In genomic region chr10:19947656-19948055, GRCh38 we compare ENCODE assay signal across 20 cellular contexts.
DNase-seq lines count a peak whose midpoint lies in the region; ATAC-seq and TF ChIP-seq lines count a peak whose summit lies in the region.
"Had no signal": no experiment of that assay in that cellular context is flagged by ENCODE, and none has a peak within 500 bp of the region (broad histone marks: within the 10 kb centered on the region; RNA-seq: fewer than 3 reads in every experiment).

No MANE protein-coding gene starts in this region.

- no peak for TF ChIP-seq CTCF in GM12865 (IDR thresholded peaks at IDR 0.05; ENCODE audit: insufficient read depth, low read depth, low read length, missing control alignments)
- TF ChIP-seq CTCF in ascending aorta (IDR thresholded peaks at IDR 0.05): no peak

- ATAC-seq in GM18909 (IDR thresholded peaks at IDR 0.05; ENCODE audit: poor library complexity, unreplicated experiment): peak; percentile 66
- ATAC-seq in HG02938 (IDR thresholded peaks at IDR 0.05; ENCODE audit: unreplicated experiment): peak; percentile 68
- no peak for ATAC-seq in HG02884 (IDR thresholded peaks at IDR 0.05; ENCODE audit: unreplicated experiment)
- ATAC-seq: activated CD8-positive, alpha-beta T cell treated with anti-CD3 and anti-CD28 coated beads for 36 hours; activated naive CD8-positive, alpha-beta T cell treated with anti-CD3 and anti-CD28 coated beads, Interleukin-2, amount 50 U/mL, for 24 hours; activated T-cell treated with anti-CD3 and anti-CD28 coated beads, Interleukin-2, amount 50 U/mL, for 72 hours; HepG2 had no signal

- no peaks in the 10 kb centered on the region for H3K36me3 ChIP-seq in ascending aorta
- H3K36me3 ChIP-seq: spleen had no signal

- H3K27ac Mint-ChIP-seq in activated T-helper 2 cell treated with anti-CD3 and anti-CD28 coated beads, Interferon-gamma antibody, Interleukin-2, Interleukin-4, amounts not matched to agents 10 μg/mL and 5 μg/mL and 100 μg/mL, durations not matched to agents 14 hours and 24 hours and 36 hours: no peak overlapping the region
- H3K27ac Mint-ChIP-seq: activated CD8-positive, alpha-beta T cell treated with anti-CD3 and anti-CD28 coated beads for 36 hours; activated naive CD8-positive, alpha-beta T cell treated with anti-CD3 and anti-CD28 coated beads, Interleukin-2, amount 50 U/mL, for 24 hours; activated T-cell treated with anti-CD3 and anti-CD28 coated beads, Interleukin-2, amount 50 U/mL, for 72 hours; endodermal cell had no signal

- intact Hi-C loops in ascending aorta (cut with DNase I): no loop called here
- intact Hi-C loops in activated T-helper 2 cell treated with anti-CD3 and anti-CD28 coated beads, Interferon-gamma antibody, Interleukin-2, Interleukin-4, amounts not matched to agents 10 μg/mL and 5 μg/mL and 100 μg/mL, durations not matched to agents 14 hours and 24 hours and 36 hours (cut with micrococcal nuclease): no loop called here

- no peaks in the 10 kb centered on the region for H3K4me1 Mint-ChIP-seq in activated T-helper 2 cell treated with anti-CD3 and anti-CD28 coated beads, Interferon-gamma antibody, Interleukin-2, Interleukin-4, amounts not matched to agents 10 μg/mL and 5 μg/mL and 100 μg/mL, durations not matched to agents 14 hours and 24 hours and 36 hours (ENCODE audit: low read depth)
- H3K4me1 Mint-ChIP-seq: activated naive CD8-positive, alpha-beta T cell treated with anti-CD3 and anti-CD28 coated beads, Interleukin-2, amount 50 U/mL, for 24 hours; central memory CD8-positive, alpha-beta T cell; endodermal cell had no signal

- no peaks in the 10 kb centered on the region for H3K27me3 Mint-ChIP-seq in activated T-helper 2 cell treated with anti-CD3 and anti-CD28 coated beads, Interferon-gamma antibody, Interleukin-2, Interleukin-4, amounts not matched to agents 10 μg/mL and 5 μg/mL and 100 μg/mL, durations not matched to agents 14 hours and 24 hours and 36 hours (ENCODE audit: low read depth)
- H3K27me3 Mint-ChIP-seq: activated CD8-positive, alpha-beta T cell treated with anti-CD3 and anti-CD28 coated beads for 36 hours; activated naive CD8-positive, alpha-beta T cell treated with anti-CD3 and anti-CD28 coated beads, Interleukin-2, amount 50 U/mL, for 24 hours; central memory CD8-positive, alpha-beta T cell had no signal

- H3K4me1 ChIP-seq in ascending aorta: peaks cover 4 to 26% of the 10 kb centered on the region in 2 donors

- peak overlapping the region; percentile 71 to 77 for H3K27ac ChIP-seq in ascending aorta

- DNase-seq in GM12865 (ENCODE audit: low read depth): peak; percentile 41
- no peak for DNase-seq in ascending aorta (ENCODE audit: low spot score in 2 of 2)
- no peak for DNase-seq in NCI-H146 treated with DMSO at 0.1 percent for 48 hours (lab: John Stamatoyannopoulos, UW; ENCODE audit: unreplicated experiment)
- DNase-seq in AG08396 (ENCODE audit: low spot score): no peak
- no peak for DNase-seq in activated T-helper 2 cell treated with anti-CD3 and anti-CD28 coated beads, Interferon-gamma antibody, Interleukin-2, Interleukin-4, amounts not matched to agents 10 μg/mL and 5 μg/mL and 100 μg/mL, durations not matched to agents 14 hours and 24 hours and 36 hours (ENCODE audit: low spot score)
- DNase-seq: activated CD8-positive, alpha-beta T cell treated with anti-CD3 and anti-CD28 coated beads for 36 hours; activated naive CD8-positive, alpha-beta T cell treated with anti-CD3 and anti-CD28 coated beads, Interleukin-2, amount 50 U/mL, for 24 hours; activated T-cell treated with anti-CD3 and anti-CD28 coated beads, Interleukin-2, amount 50 U/mL, for 72 hours; endodermal cell; MM.1S; NCI-H1930; NCI-H524 treated with DMSO at 0.1 percent for 48 hours; OCI-M1; spleen; stimulated activated naive CD4-positive, alpha-beta T cell had no signal

- H3K9me3 ChIP-seq in ascending aorta: no peaks in the 10 kb centered on the region

- H3K36me3 Mint-ChIP-seq in activated T-helper 2 cell treated with anti-CD3 and anti-CD28 coated beads, Interferon-gamma antibody, Interleukin-2, Interleukin-4, amounts not matched to agents 10 μg/mL and 5 μg/mL and 100 μg/mL, durations not matched to agents 14 hours and 24 hours and 36 hours (ENCODE audit: low read depth): no peaks in the 10 kb centered on the region

- H3K4me3 Mint-ChIP-seq in activated T-helper 2 cell treated with anti-CD3 and anti-CD28 coated beads, Interferon-gamma antibody, Interleukin-2, Interleukin-4, amounts not matched to agents 10 μg/mL and 5 μg/mL and 100 μg/mL, durations not matched to agents 14 hours and 24 hours and 36 hours (ENCODE audit: low read depth): no peak overlapping the region
- H3K4me3 Mint-ChIP-seq: activated CD8-positive, alpha-beta T cell treated with anti-CD3 and anti-CD28 coated beads for 36 hours; activated naive CD8-positive, alpha-beta T cell treated with anti-CD3 and anti-CD28 coated beads, Interleukin-2, amount 50 U/mL, for 24 hours; activated T-cell treated with anti-CD3 and anti-CD28 coated beads, Interleukin-2, amount 50 U/mL, for 72 hours; central memory CD8-positive, alpha-beta T cell; endodermal cell had no signal

- no peak overlapping the region for H3K4me3 ChIP-seq in GM12865 (ENCODE audit: low read depth, low read length)
- no peak overlapping the region for H3K4me3 ChIP-seq in ascending aorta
- H3K4me3 ChIP-seq: spleen had no signal

- peaks cover 8% of the 10 kb centered on the region for H3K9me3 Mint-ChIP-seq in activated T-helper 2 cell treated with anti-CD3 and anti-CD28 coated beads, Interferon-gamma antibody, Interleukin-2, Interleukin-4, amounts not matched to agents 10 μg/mL and 5 μg/mL and 100 μg/mL, durations not matched to agents 14 hours and 24 hours and 36 hours
- H3K9me3 Mint-ChIP-seq: activated CD8-positive, alpha-beta T cell treated with anti-CD3 and anti-CD28 coated beads for 36 hours; activated naive CD8-positive, alpha-beta T cell treated with anti-CD3 and anti-CD28 coated beads, Interleukin-2, amount 50 U/mL, for 24 hours had no signal

- no peaks in the 10 kb centered on the region for H3K27me3 ChIP-seq in ascending aorta
- H3K27me3 ChIP-seq: spleen had no signal
